1 cellular context compared by ENCODE assay signal in the genomic region with DNA sequence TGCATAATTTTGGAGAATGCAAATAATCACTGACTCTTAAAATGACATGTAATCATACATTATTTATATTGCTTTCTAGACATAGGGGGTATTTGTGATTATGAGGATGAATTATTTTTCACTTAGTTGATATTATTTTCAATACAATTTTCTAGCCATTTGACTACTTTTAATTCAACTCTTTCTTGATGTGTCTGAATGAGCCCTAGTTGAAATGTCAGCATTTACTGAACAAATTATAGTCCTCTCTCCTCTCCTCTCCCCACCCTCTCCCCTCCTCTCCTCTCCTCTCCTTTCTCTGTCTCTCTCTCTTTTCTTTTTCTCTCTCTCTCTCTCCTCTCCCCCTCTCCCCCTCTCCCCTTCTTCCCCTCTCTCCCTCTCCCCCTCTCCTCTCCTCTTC.
TF ChIP-seq lines count a peak whose summit lies in the region.

No MANE protein-coding gene starts in this region.

TF ChIP-seq in HepG2, 621 proteins besides CTCF, POLR2A, EP300 and RAD21 (continued from another document):
- TF ChIP-seq, protein P1, sequence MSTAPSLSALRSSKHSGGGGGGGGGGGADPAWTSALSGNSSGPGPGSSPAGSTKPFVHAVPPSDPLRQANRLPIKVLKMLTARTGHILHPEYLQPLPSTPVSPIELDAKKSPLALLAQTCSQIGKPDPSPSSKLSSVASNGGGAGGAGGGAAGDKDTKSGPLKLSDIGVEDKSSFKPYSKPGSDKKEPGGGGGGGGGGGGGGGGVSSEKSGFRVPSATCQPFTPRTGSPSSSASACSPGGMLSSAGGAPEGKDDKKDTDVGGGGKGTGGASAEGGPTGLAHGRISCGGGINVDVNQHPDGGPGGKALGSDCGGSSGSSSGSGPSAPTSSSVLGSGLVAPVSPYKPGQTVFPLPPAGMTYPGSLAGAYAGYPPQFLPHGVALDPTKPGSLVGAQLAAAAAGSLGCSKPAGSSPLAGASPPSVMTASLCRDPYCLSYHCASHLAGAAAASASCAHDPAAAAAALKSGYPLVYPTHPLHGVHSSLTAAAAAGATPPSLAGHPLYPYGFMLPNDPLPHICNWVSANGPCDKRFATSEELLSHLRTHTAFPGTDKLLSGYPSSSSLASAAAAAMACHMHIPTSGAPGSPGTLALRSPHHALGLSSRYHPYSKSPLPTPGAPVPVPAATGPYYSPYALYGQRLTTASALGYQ (CRISPR knock-in tag; IDR thresholded peaks at IDR 0.05): no peak
- TF ChIP-seq, protein P2, sequence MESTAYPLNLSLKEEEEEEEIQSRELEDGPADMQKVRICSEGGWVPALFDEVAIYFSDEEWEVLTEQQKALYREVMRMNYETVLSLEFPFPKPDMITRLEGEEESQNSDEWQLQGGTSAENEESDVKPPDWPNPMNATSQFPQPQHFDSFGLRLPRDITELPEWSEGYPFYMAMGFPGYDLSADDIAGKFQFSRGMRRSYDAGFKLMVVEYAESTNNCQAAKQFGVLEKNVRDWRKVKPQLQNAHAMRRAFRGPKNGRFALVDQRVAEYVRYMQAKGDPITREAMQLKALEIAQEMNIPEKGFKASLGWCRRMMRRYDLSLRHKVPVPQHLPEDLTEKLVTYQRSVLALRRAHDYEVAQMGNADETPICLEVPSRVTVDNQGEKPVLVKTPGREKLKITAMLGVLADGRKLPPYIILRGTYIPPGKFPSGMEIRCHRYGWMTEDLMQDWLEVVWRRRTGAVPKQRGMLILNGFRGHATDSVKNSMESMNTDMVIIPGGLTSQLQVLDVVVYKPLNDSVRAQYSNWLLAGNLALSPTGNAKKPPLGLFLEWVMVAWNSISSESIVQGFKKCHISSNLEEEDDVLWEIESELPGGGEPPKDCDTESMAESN (CRISPR knock-in tag; conservative IDR thresholded peaks at IDR 0.05): no peak
- TF ChIP-seq NFE2L2 (IDR thresholded peaks at IDR 0.05; ENCODE audit: low read length) (no peak), CENPX (CRISPR knock-in tag; IDR thresholded peaks at IDR 0.05) (no peak), ZNF30 (CRISPR knock-in tag; IDR thresholded peaks at IDR 0.05) (no peak), HNRNPK (IDR thresholded peaks at IDR 0.05; ENCODE audit: low read depth, low read length, poor library complexity, severe bottlenecking) (peak; percentile 94)
